In the genomic region with DNA sequence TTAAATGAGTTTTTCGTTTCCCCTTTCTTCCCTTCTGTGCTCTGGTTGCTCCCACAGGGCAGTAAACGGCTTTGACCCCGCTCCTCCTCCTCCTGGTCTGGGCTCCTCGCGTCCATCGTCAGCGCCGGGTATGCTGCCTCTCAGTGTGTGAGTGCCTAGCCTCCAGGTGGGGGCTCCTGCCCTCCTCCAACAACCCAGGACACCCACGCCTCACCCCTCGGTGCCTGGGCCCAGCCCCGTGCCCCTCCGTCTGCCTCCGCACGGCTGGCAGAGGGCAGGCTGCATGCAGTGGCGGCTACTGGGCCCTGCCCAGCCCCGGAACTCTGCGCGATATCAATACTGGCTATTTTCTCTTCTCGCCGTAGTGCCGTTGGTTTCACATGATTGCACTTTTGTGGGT, we compare ENCODE assay signal across 13 cellular contexts. TPM values are rescaled to one million over a fixed set of nuclear protein-coding genes. Genes with fewer than 3 reads are reported as not detected.
DNase-seq lines count a peak whose midpoint lies in the region; TF ChIP-seq lines count a peak whose summit lies in the region.
"Had no signal": no experiment of that assay in that cellular context is flagged by ENCODE, and none has a peak within 500 bp of the region (broad histone marks: within the 10 kb centered on the region; RNA-seq: fewer than 3 reads in every experiment).

No MANE protein-coding gene starts in this region.

- H3K4me2 ChIP-seq in H9 (ENCODE audit: insufficient read depth, insufficient read length, low read length) = no peak overlapping the region

- no peak overlapping the region for H4K8ac ChIP-seq in H9 (replicated peaks; ENCODE audit: insufficient read length, low read depth, low read length)

- H2AK5ac ChIP-seq in H9 (ENCODE audit: insufficient read length, low read length) = no peak overlapping the region

- no peak overlapping the region for H4K91ac ChIP-seq in H9 (ENCODE audit: insufficient read length, low read depth, low read length)

- TF ChIP-seq CTCF in H9 (conservative IDR thresholded peaks at IDR 0.05) = no peak
- no peak for TF ChIP-seq CTCF in brain (conservative IDR thresholded peaks at IDR 0.05)
- no peak for TF ChIP-seq CTCF in tibial nerve (IDR thresholded peaks at IDR 0.05)

- peaks cover 2 to 42% (median 20%) of the 10 kb centered on the region in 3 experiments; a peak in 6 of 7 replicates for H3K36me3 Mint-ChIP-seq in H9 (ENCODE audit: insufficient read depth in 1 of 3, low read depth in 3 of 3)
- H3K36me3 Mint-ChIP-seq in brain = peaks cover 41% of the 10 kb centered on the region

- H3K9me3 ChIP-seq in H9 (ENCODE audit: control insufficient read depth, low read depth, low read length) (no peaks in the 10 kb centered on the region), tibial nerve (no peaks in the 10 kb centered on the region)

- H3K79me1 ChIP-seq in H9 (ENCODE audit: insufficient read depth, low read depth, low read length, poor library complexity, severe bottlenecking) = no peaks in the 10 kb centered on the region

- H3K27ac ChIP-seq in H9 (ENCODE audit: insufficient read length, low read depth, low read length) (no peak overlapping the region), tibial nerve (peak overlapping the region in 3 of 4 donors; percentile 11 to 68 (median 21))

- H3K4me1 Mint-ChIP-seq in H9 (peaks cover 5 to 8% of the 10 kb centered on the region in 2 experiments; a peak in 3 of 4 replicates), brain (peaks cover 61% of the 10 kb centered on the region)

- H4K20me1 ChIP-seq in H9 (ENCODE audit: control insufficient read depth, insufficient read depth, insufficient read length) = peaks cover 3% of the 10 kb centered on the region

- H2BK12ac ChIP-seq in H9 (ENCODE audit: insufficient read length, low read depth, low read length) = no peak overlapping the region

- H3K18ac ChIP-seq in H9 (ENCODE audit: insufficient read length, low read depth, low read length) = no peak overlapping the region

- TF ChIP-seq POLR2A in tibial nerve (IDR thresholded peaks at IDR 0.05) = no peak

- no peak overlapping the region for H3K14ac ChIP-seq in H9 (ENCODE audit: insufficient read depth, low read length)

- H3K36me3 ChIP-seq in tibial nerve = peaks cover 0 to 71% (median 3%) of the 10 kb centered on the region in 3 donors

- DNase-seq in H9 (peak; percentile 32), mesenteric fat pad (ENCODE audit: low spot score) (peak; percentile 77), tibial nerve (ENCODE audit: low spot score in 2 of 2) (no peak), NCI-H2227 (lab: John Stamatoyannopoulos, UW; ENCODE audit: unreplicated experiment) (no peak), NK-92 (lab: John Stamatoyannopoulos, UW; ENCODE audit: unreplicated experiment) (no peak), GM19238 (ENCODE audit: insufficient read length, low spot score) (no peak)
- DNase-seq: DMS 273 treated with DMSO at 0.1 percent for 48 hours, MM.1S, NCI-H1105 treated with DMSO at 0.1 percent for 48 hours, NCI-H187 treated with DMSO at 0.1 percent for 48 hours, NCI-H2171 treated with DMSO at 0.1 percent for 48 hours, NCI-H510A treated with DMSO at 0.1 percent for 48 hours had no signal

- H3K4me3 Mint-ChIP-seq in H9 = no peak overlapping the region
- no peak overlapping the region for H3K4me3 Mint-ChIP-seq in brain

- H3K4me1 ChIP-seq in H9 (ENCODE audit: insufficient read depth, low read length) (no peaks in the 10 kb centered on the region), tibial nerve (peaks cover 0 to 70% (median 17%) of the 10 kb centered on the region in 4 donors)

- no peak overlapping the region for H4K5ac ChIP-seq in H9 (ENCODE audit: insufficient read length, low read depth, low read length)

- H3K79me2 ChIP-seq in H9 (ENCODE audit: insufficient read depth, low read length) = no peaks in the 10 kb centered on the region

- H3K9ac ChIP-seq in H9 (ENCODE audit: extremely low read depth, insufficient read length, low read length) = no peak overlapping the region

- H3T11ph ChIP-seq in H9 (ENCODE audit: low read length) = no peak overlapping the region

- H2AFZ ChIP-seq in H9 (ENCODE audit: low read length) = no peak overlapping the region

- no peak for TF ChIP-seq EP300 in tibial nerve (IDR thresholded peaks at IDR 0.05)

- no peak overlapping the region for H2BK5ac ChIP-seq in H9 (ENCODE audit: insufficient read length, low read length)

- H3K27me3 ChIP-seq in H9 (ENCODE audit: insufficient read depth, low read length) (no peaks in the 10 kb centered on the region), tibial nerve (no peaks in the 10 kb centered on the region)

- no peak overlapping the region for H2BK120ac ChIP-seq in H9 (ENCODE audit: low read depth, low read length, poor library complexity, severe bottlenecking)

- H2BK15ac ChIP-seq in H9 (ENCODE audit: low read depth, low read length) = no peak overlapping the region

- no CpG with 5 or more reads among the region's 21 CpGs for WGBS in H9 (ENCODE audit: extremely low coverage, insufficient read length, low lambda C conversion rate)
- WGBS in tibial nerve, 2 donors = 72 to 79% methylated on average over 21 of the region's 21 CpGs

- H2BK20ac ChIP-seq in H9 (ENCODE audit: low read depth, low read length, poor library complexity, severe bottlenecking) = no peak overlapping the region

- H3K27ac Mint-ChIP-seq in H9 (0 out of 7 replicates have a peak overlapping the region, but pooled peaks of 1 of the 3 experiments have one; percentile 63), brain (peak overlapping the region in 3 of 5 experiments; percentile 44 to 76 (median 71))

- no peak overlapping the region for H3K4ac ChIP-seq in H9 (ENCODE audit: low read depth, low read length)

- no peak overlapping the region for H3K4me3 ChIP-seq in tibial nerve

- H3K23me2 ChIP-seq in H9 (ENCODE audit: insufficient read length, low read depth, low read length, poor library complexity, severe bottlenecking) = no peaks in the 10 kb centered on the region

- H3K27me3 Mint-ChIP-seq in H9 (ENCODE audit: low read depth) (no peaks in the 10 kb centered on the region), brain (no peaks in the 10 kb centered on the region)

- H3K9me3 Mint-ChIP-seq in H9 = no peaks in the 10 kb centered on the region
- no peaks in the 10 kb centered on the region for H3K9me3 Mint-ChIP-seq in brain

- no peak overlapping the region for H3K23ac ChIP-seq in H9 (ENCODE audit: insufficient read length, low read depth, low read length)

- H3K56ac ChIP-seq in H9 (ENCODE audit: insufficient read length, low read depth, low read length) = no peak overlapping the region

RNA-seq across cellular contexts. Expression of a gene that starts 31.2 kb away (rescaled TPM):
- total RNA-seq in H9 (2021) = 32.9 and 38.4 TPM in 2 replicates
- 33.2 TPM for polyA plus RNA-seq in brain (ENCODE audit: insufficient read depth, low read depth, low replicate concordance)
- 112 TPM for total RNA-seq in mesenteric fat pad
- 100 to 1,000 TPM in 1 of 4 donors, 10 to 100 TPM in 3; 63.6 to 102 (median 84.1) TPM for total RNA-seq in tibial nerve

Comparison
In these comparisons a context has a peak if more than half of its experiments do, and no peak if none do; other contexts are left out.
1. DNase-seq: peak in H9 (single experiment) and mesenteric fat pad (single experiment); none in tibial nerve (0 of 2), NCI-H2227 (single experiment), NK-92 (single experiment) and GM19238 (single experiment).